ENCODE assay signal across 1 cellular context in the genomic region with DNA sequence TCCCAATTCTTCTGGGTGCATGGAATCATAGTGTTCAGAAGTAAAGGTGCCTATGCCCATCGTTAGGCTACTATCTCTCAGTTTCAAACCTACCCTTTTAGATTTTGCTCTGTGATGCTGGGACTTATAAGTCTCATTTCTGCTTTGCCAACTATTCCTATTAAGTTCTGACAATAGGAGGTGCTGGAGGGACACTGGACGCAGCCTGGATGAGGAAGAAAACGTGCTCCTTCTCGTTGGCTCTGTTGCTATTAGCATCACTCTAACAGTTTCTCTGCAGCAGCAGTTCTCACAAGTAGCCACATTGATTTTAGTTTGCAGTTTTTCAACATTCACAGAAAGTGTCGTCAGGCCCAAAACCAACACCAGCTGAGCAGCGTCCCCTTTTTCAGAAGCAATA.
TF ChIP-seq lines count a peak whose summit lies in the region.

No MANE protein-coding gene starts in this region.

TF ChIP-seq in GM23338, 12 proteins besides CTCF, POLR2A, EP300 and RAD21 (continued from another document):
- TF ChIP-seq, protein P1, sequence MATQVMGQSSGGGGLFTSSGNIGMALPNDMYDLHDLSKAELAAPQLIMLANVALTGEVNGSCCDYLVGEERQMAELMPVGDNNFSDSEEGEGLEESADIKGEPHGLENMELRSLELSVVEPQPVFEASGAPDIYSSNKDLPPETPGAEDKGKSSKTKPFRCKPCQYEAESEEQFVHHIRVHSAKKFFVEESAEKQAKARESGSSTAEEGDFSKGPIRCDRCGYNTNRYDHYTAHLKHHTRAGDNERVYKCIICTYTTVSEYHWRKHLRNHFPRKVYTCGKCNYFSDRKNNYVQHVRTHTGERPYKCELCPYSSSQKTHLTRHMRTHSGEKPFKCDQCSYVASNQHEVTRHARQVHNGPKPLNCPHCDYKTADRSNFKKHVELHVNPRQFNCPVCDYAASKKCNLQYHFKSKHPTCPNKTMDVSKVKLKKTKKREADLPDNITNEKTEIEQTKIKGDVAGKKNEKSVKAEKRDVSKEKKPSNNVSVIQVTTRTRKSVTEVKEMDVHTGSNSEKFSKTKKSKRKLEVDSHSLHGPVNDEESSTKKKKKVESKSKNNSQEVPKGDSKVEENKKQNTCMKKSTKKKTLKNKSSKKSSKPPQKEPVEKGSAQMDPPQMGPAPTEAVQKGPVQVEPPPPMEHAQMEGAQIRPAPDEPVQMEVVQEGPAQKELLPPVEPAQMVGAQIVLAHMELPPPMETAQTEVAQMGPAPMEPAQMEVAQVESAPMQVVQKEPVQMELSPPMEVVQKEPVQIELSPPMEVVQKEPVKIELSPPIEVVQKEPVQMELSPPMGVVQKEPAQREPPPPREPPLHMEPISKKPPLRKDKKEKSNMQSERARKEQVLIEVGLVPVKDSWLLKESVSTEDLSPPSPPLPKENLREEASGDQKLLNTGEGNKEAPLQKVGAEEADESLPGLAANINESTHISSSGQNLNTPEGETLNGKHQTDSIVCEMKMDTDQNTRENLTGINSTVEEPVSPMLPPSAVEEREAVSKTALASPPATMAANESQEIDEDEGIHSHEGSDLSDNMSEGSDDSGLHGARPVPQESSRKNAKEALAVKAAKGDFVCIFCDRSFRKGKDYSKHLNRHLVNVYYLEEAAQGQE (IDR thresholded peaks at IDR 0.05; ENCODE audit: unreplicated experiment) = no peak
- TF ChIP-seq STAT1 (IDR thresholded peaks at IDR 0.05; ENCODE audit: unreplicated experiment) (no peak), JUNB (IDR thresholded peaks at IDR 0.05; ENCODE audit: unreplicated experiment) (no peak), CREB1 (CRISPR knock-in tag; IDR thresholded peaks at IDR 0.05; ENCODE audit: low read depth) (no peak)
